In the genomic region with DNA sequence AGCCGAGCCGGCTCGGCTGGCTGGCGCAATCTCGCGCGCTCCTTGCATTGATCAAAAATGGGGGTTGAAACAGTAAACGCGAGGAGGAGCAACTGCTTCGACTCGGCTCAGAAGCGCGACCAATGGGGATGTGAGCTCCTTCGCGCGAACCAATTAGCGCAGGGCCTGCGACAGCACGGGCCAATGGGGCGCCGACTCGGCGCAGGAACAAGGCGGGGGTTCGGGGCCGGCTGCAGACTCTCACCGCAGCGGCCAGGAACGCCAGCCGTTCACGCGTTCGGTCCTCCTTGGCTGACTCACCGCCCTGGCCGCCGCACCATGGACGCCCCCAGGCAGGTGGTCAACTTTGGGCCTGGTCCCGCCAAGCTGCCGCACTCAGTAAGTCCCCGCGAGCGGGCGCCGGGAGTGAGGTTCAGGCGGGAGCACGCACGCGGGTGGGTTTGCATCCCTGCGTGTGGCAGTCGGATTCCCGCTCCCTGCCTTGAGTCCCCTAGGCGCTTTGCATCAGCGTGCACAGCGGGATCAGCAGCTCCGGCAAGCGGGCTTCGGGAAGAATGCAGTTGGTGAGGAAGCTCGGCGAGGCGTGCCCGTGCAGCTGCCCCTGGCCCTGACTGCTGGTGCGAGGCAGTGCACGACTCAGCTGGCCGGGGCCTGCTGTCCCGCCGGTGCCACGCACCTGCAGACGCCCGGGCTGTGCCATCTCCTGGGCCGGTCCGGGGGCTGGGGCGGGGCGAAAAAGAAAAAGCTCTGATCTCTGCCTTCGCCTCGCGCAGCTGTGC, we compare ENCODE assay signal across 1 cellular context.
TF ChIP-seq lines count a peak whose summit lies in the region.

A gene (plus strand): TSS at position 233 of the 779 bp plus-strand sequence. CDS start 86 bp downstream, at position 319.

TF ChIP-seq in HepG2, 621 proteins besides CTCF, POLR2A, EP300 and RAD21 (continued from another document and continues in another):
- TF ChIP-seq, protein P1, sequence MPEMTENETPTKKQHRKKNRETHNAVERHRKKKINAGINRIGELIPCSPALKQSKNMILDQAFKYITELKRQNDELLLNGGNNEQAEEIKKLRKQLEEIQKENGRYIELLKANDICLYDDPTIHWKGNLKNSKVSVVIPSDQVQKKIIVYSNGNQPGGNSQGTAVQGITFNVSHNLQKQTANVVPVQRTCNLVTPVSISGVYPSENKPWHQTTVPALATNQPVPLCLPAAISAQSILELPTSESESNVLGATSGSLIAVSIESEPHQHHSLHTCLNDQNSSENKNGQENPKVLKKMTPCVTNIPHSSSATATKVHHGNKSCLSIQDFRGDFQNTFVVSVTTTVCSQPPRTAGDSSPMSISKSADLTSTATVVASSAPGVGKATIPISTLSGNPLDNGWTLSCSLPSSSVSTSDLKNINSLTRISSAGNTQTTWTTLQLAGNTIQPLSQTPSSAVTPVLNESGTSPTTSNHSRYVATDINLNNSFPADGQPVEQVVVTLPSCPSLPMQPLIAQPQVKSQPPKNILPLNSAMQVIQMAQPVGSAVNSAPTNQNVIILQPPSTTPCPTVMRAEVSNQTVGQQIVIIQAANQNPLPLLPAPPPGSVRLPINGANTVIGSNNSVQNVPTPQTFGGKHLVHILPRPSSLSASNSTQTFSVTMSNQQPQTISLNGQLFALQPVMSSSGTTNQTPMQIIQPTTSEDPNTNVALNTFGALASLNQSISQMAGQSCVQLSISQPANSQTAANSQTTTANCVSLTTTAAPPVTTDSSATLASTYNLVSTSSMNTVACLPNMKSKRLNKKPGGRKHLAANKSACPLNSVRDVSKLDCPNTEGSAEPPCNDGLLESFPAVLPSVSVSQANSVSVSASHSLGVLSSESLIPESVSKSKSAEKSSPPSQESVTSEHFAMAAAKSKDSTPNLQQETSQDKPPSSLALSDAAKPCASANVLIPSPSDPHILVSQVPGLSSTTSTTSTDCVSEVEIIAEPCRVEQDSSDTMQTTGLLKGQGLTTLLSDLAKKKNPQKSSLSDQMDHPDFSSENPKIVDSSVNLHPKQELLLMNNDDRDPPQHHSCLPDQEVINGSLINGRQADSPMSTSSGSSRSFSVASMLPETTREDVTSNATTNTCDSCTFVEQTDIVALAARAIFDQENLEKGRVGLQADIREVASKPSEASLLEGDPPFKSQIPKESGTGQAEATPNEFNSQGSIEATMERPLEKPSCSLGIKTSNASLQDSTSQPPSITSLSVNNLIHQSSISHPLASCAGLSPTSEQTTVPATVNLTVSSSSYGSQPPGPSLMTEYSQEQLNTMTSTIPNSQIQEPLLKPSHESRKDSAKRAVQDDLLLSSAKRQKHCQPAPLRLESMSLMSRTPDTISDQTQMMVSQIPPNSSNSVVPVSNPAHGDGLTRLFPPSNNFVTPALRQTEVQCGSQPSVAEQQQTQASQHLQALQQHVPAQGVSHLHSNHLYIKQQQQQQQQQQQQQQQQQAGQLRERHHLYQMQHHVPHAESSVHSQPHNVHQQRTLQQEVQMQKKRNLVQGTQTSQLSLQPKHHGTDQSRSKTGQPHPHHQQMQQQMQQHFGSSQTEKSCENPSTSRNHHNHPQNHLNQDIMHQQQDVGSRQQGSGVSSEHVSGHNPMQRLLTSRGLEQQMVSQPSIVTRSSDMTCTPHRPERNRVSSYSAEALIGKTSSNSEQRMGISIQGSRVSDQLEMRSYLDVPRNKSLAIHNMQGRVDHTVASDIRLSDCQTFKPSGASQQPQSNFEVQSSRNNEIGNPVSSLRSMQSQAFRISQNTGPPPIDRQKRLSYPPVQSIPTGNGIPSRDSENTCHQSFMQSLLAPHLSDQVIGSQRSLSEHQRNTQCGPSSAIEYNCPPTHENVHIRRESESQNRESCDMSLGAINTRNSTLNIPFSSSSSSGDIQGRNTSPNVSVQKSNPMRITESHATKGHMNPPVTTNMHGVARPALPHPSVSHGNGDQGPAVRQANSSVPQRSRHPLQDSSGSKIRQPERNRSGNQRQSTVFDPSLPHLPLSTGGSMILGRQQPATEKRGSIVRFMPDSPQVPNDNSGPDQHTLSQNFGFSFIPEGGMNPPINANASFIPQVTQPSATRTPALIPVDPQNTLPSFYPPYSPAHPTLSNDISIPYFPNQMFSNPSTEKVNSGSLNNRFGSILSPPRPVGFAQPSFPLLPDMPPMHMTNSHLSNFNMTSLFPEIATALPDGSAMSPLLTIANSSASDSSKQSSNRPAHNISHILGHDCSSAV (CRISPR knock-in tag; IDR thresholded peaks at IDR 0.05; ENCODE audit: borderline replicate concordance): no peak
- TF ChIP-seq, protein P2, sequence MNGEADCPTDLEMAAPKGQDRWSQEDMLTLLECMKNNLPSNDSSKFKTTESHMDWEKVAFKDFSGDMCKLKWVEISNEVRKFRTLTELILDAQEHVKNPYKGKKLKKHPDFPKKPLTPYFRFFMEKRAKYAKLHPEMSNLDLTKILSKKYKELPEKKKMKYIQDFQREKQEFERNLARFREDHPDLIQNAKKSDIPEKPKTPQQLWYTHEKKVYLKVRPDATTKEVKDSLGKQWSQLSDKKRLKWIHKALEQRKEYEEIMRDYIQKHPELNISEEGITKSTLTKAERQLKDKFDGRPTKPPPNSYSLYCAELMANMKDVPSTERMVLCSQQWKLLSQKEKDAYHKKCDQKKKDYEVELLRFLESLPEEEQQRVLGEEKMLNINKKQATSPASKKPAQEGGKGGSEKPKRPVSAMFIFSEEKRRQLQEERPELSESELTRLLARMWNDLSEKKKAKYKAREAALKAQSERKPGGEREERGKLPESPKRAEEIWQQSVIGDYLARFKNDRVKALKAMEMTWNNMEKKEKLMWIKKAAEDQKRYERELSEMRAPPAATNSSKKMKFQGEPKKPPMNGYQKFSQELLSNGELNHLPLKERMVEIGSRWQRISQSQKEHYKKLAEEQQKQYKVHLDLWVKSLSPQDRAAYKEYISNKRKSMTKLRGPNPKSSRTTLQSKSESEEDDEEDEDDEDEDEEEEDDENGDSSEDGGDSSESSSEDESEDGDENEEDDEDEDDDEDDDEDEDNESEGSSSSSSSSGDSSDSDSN (CRISPR knock-in tag; IDR thresholded peaks at IDR 0.05): peak; percentile 80
- peak; percentile 43; the same call in 1 of the 2 replicates for TF ChIP-seq ARNT2 (CRISPR knock-in tag; IDR thresholded peaks at IDR 0.05; ENCODE audit: low read depth)
- TF ChIP-seq, protein P3, sequence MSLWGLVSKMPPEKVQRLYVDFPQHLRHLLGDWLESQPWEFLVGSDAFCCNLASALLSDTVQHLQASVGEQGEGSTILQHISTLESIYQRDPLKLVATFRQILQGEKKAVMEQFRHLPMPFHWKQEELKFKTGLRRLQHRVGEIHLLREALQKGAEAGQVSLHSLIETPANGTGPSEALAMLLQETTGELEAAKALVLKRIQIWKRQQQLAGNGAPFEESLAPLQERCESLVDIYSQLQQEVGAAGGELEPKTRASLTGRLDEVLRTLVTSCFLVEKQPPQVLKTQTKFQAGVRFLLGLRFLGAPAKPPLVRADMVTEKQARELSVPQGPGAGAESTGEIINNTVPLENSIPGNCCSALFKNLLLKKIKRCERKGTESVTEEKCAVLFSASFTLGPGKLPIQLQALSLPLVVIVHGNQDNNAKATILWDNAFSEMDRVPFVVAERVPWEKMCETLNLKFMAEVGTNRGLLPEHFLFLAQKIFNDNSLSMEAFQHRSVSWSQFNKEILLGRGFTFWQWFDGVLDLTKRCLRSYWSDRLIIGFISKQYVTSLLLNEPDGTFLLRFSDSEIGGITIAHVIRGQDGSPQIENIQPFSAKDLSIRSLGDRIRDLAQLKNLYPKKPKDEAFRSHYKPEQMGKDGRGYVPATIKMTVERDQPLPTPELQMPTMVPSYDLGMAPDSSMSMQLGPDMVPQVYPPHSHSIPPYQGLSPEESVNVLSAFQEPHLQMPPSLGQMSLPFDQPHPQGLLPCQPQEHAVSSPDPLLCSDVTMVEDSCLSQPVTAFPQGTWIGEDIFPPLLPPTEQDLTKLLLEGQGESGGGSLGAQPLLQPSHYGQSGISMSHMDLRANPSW (CRISPR knock-in tag; IDR thresholded peaks at IDR 0.05; ENCODE audit: borderline replicate concordance): 0 out of 2 replicates have a peak, but pooled peaks have one; percentile 1
- TF ChIP-seq BORCS8-MEF2B (CRISPR knock-in tag; IDR thresholded peaks at IDR 0.05): peak; percentile 76; the same call in 1 of the 2 replicates
- TF ChIP-seq ZNF101 (CRISPR knock-in tag; IDR thresholded peaks at IDR 0.05; ENCODE audit: borderline replicate concordance, low read depth): no peak
- no peak for TF ChIP-seq NFE2L2 (IDR thresholded peaks at IDR 0.05; ENCODE audit: low read length)
- peak; percentile 98 for TF ChIP-seq TAF1 (CRISPR knock-in tag; IDR thresholded peaks at IDR 0.05)
- peak; percentile 60; the same call in 1 of the 2 replicates for TF ChIP-seq ZNF788 (CRISPR knock-in tag; IDR thresholded peaks at IDR 0.05; ENCODE audit: borderline replicate concordance)
- 0 out of 2 replicates have a peak, but pooled peaks have one; percentile 13 for TF ChIP-seq PITX1 (CRISPR knock-in tag; IDR thresholded peaks at IDR 0.05)
- TF ChIP-seq ZNF616 (CRISPR knock-in tag; IDR thresholded peaks at IDR 0.05; ENCODE audit: low read depth): peak; percentile 34; the same call in 1 of the 2 replicates
- peak; percentile 66 for TF ChIP-seq ZNF737 (CRISPR knock-in tag; IDR thresholded peaks at IDR 0.05; ENCODE audit: borderline replicate concordance)
- TF ChIP-seq, protein P4, sequence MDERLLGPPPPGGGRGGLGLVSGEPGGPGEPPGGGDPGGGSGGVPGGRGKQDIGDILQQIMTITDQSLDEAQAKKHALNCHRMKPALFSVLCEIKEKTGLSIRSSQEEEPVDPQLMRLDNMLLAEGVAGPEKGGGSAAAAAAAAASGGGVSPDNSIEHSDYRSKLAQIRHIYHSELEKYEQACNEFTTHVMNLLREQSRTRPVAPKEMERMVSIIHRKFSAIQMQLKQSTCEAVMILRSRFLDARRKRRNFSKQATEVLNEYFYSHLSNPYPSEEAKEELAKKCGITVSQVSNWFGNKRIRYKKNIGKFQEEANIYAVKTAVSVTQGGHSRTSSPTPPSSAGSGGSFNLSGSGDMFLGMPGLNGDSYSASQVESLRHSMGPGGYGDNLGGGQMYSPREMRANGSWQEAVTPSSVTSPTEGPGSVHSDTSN (CRISPR knock-in tag; IDR thresholded peaks at IDR 0.05): no peak
- TF ChIP-seq GTF3A (CRISPR knock-in tag; conservative IDR thresholded peaks at IDR 0.05): no peak
- peak; percentile 49; the same call in 1 of the 2 replicates for TF ChIP-seq HES4 (CRISPR knock-in tag; IDR thresholded peaks at IDR 0.05; ENCODE audit: borderline replicate concordance)
- TF ChIP-seq SMAD3 (CRISPR knock-in tag; IDR thresholded peaks at IDR 0.05): peak; percentile 70; the same call in 1 of the 2 replicates
- peak; percentile 90 for TF ChIP-seq EED (CRISPR knock-in tag; IDR thresholded peaks at IDR 0.05)
- TF ChIP-seq NCOA1 (CRISPR knock-in tag; IDR thresholded peaks at IDR 0.05): peak; percentile 76
- no peak for TF ChIP-seq ZNF674 (CRISPR knock-in tag; IDR thresholded peaks at IDR 0.05; ENCODE audit: low read depth)
- TF ChIP-seq MAFF (IDR thresholded peaks at IDR 0.05; ENCODE audit: low read depth, low read length): no peak
- TF ChIP-seq GTF2F1 (IDR thresholded peaks at IDR 0.05; ENCODE audit: low read length): no peak
- TF ChIP-seq, protein P5, sequence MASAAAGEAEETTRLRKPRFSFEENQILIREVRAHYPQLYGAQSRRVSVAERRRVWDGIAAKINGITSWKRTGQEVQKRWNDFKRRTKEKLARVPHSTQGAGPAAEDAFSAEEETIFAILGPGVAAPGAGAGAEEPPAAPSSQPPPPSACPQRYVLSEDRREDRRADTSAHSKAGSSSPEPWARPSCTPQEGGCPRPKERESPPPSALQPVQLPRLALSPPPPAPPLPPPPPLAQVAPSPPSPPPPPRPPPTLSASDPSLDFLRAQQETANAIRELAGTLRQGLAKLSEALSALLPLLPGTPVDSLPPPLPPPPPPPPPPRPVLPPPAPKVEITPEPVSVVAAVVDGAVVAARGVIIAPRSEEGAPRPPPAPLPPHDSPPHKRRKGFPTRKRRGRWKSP (CRISPR knock-in tag; IDR thresholded peaks at IDR 0.05): peak; percentile 92; the same call in 1 of the 2 replicates
- no peak for TF ChIP-seq SMYD3 (CRISPR knock-in tag; IDR thresholded peaks at IDR 0.05)
- TF ChIP-seq GATAD2A (CRISPR knock-in tag; IDR thresholded peaks at IDR 0.05): no peak
- TF ChIP-seq, protein P6, sequence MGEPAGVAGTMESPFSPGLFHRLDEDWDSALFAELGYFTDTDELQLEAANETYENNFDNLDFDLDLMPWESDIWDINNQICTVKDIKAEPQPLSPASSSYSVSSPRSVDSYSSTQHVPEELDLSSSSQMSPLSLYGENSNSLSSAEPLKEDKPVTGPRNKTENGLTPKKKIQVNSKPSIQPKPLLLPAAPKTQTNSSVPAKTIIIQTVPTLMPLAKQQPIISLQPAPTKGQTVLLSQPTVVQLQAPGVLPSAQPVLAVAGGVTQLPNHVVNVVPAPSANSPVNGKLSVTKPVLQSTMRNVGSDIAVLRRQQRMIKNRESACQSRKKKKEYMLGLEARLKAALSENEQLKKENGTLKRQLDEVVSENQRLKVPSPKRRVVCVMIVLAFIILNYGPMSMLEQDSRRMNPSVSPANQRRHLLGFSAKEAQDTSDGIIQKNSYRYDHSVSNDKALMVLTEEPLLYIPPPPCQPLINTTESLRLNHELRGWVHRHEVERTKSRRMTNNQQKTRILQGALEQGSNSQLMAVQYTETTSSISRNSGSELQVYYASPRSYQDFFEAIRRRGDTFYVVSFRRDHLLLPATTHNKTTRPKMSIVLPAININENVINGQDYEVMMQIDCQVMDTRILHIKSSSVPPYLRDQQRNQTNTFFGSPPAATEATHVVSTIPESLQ (CRISPR knock-in tag; conservative IDR thresholded peaks at IDR 0.05): no peak
- peak; percentile 27; the same call in 1 of the 2 replicates for TF ChIP-seq NFE2 (CRISPR knock-in tag; IDR thresholded peaks at IDR 0.05)
- no peak for TF ChIP-seq ZNF251 (CRISPR knock-in tag; IDR thresholded peaks at IDR 0.05)
- TF ChIP-seq, protein P7, sequence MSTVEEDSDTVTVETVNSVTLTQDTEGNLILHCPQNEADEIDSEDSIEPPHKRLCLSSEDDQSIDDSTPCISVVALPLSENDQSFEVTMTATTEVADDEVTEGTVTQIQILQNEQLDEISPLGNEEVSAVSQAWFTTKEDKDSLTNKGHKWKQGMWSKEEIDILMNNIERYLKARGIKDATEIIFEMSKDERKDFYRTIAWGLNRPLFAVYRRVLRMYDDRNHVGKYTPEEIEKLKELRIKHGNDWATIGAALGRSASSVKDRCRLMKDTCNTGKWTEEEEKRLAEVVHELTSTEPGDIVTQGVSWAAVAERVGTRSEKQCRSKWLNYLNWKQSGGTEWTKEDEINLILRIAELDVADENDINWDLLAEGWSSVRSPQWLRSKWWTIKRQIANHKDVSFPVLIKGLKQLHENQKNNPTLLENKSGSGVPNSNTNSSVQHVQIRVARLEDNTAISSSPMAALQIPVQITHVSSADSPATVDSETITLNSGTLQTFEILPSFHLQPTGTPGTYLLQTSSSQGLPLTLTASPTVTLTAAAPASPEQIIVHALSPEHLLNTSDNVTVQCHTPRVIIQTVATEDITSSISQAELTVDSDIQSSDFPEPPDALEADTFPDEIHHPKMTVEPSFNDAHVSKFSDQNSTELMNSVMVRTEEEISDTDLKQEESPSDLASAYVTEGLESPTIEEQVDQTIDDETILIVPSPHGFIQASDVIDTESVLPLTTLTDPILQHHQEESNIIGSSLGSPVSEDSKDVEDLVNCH (CRISPR knock-in tag; IDR thresholded peaks at IDR 0.05): no peak
- no peak; the same call in 1 of the 2 replicates for TF ChIP-seq ELF1 (CRISPR knock-in tag; IDR thresholded peaks at IDR 0.05)
- no peak; the same call in 1 of the 2 replicates for TF ChIP-seq MTA1 (CRISPR knock-in tag; IDR thresholded peaks at IDR 0.05; ENCODE audit: borderline replicate concordance)
- TF ChIP-seq ZNF367 (CRISPR knock-in tag; IDR thresholded peaks at IDR 0.05; ENCODE audit: borderline replicate concordance): no peak; the same call in 1 of the 2 replicates
- peak; percentile 66 for TF ChIP-seq ZNF607 (CRISPR knock-in tag; IDR thresholded peaks at IDR 0.05; ENCODE audit: borderline replicate concordance)
- TF ChIP-seq ZNF180 (CRISPR knock-in tag; IDR thresholded peaks at IDR 0.05; ENCODE audit: borderline replicate concordance, low read depth): 0 out of 2 replicates have a peak, but pooled peaks have one; percentile 22
- no peak for TF ChIP-seq NBN (conservative IDR thresholded peaks at IDR 0.05)
